5 cellular contexts compared by ENCODE assay signal in genomic region chr16:4333308-4333638, GRCh38.
"Had no signal": no experiment of that assay in that cellular context is flagged by ENCODE, and none has a peak within 500 bp of the region (broad histone marks: within the 10 kb centered on the region; RNA-seq: fewer than 3 reads in every experiment).

No MANE protein-coding gene starts in this region.

- DNase-seq: H9, HCEC 1CT had no signal

- H3K4me3 Mint-ChIP-seq: GM23338, H9 had no signal

- H3K4me3 ChIP-seq: GM23338, K562 had no signal

- H3K4me2 ChIP-seq: GM23338 had no signal

- H3K27ac Mint-ChIP-seq: GM23338, H9 had no signal

- H3K27ac ChIP-seq: HL-60 had no signal

- H3K9me3 Mint-ChIP-seq: GM23338, H9 had no signal
